ENCODE assay signal across 11 cellular contexts in the genomic region with DNA sequence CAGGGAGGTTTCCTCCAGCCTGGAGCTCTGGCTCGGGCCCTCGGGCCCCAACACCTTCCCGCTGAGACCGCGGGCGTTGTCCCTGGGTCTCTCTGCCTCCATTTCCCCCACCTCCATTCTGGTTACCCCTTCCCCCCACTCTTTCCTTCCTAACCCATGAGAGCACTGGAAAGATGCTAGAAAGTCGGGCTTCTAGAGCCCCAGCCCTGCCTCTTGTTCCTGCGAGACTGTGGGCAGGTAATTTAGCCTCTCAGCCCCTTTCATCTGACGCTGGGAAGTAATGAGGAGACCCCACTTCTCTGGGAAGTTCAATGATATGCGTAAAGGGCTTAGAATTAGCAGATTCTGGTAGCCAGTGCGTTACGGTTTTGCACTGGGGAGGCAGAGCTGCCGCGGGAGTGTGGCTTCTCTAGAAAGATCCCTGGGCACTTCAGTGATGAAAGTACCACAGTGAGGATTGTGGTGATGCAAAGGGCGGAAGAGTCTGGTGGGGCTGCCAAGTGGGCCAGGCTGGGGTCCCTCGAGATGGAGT. TPM values are rescaled to one million over a fixed set of nuclear protein-coding genes. Genes with fewer than 3 reads are reported as not detected.
A peak's percentile ranks its signal among the peaks of the same experiment; 100 is the strongest.
DNase-seq lines count a peak whose midpoint lies in the region; ATAC-seq and TF ChIP-seq lines count a peak whose summit lies in the region.
"Had no signal": no experiment of that assay in that cellular context is flagged by ENCODE, and none has a peak within 500 bp of the region (broad histone marks: within the 10 kb centered on the region; RNA-seq: fewer than 3 reads in every experiment).

No MANE protein-coding gene starts in this region.

- H3K9me3 ChIP-seq in iPS-15b (ENCODE audit: control insufficient read depth, insufficient read depth, low read length) (no peaks in the 10 kb centered on the region), gastrocnemius medialis (no peaks in the 10 kb centered on the region), uterus (no peaks in the 10 kb centered on the region)
- H3K9me3 ChIP-seq: thyroid gland had no signal

- TF ChIP-seq POLR2A in gastrocnemius medialis (IDR thresholded peaks at IDR 0.05) (no peak), uterus (IDR thresholded peaks at IDR 0.05) (no peak)

- H3K4me3 ChIP-seq in H7 (ENCODE audit: insufficient read depth, low read depth, low read length) (peak overlapping the region; percentile 71), iPS-15b (ENCODE audit: low read depth, low read length) (peak overlapping the region; percentile 58), gastrocnemius medialis (peak overlapping the region in 3 of 4 donors; percentile 48 to 69 (median 53)), uterus (peak overlapping the region in 1 of 2 donors; percentile 43)

- H3K36me3 Mint-ChIP-seq in activated B cell treated with CpG ODN at 0.5 μM for 24 hours (ENCODE audit: low read depth): no peaks in the 10 kb centered on the region

- H3K27ac Mint-ChIP-seq in activated B cell treated with CpG ODN at 0.5 μM for 24 hours: no peak overlapping the region

- H3K4me1 ChIP-seq in iPS-15b (ENCODE audit: control insufficient read depth, insufficient read depth, low read length): peaks cover 2% of the 10 kb centered on the region
- H3K4me1 ChIP-seq in gastrocnemius medialis: peaks cover 0 to 10% of the 10 kb centered on the region in 2 donors
- H3K4me1 ChIP-seq in uterus: peaks cover 0 to 3% of the 10 kb centered on the region in 2 donors

- H3K4me3 Mint-ChIP-seq in activated B cell treated with CpG ODN at 0.5 μM for 24 hours: peak overlapping the region; percentile 41

- CTCF ChIA-PET in activated B cell treated with CpG ODN at 0.5 μM for 24 hours (lab: Charles Lee): interaction anchor here (0.6 kb wide), 1 partner anchor 15 kb away, joined by 3 read pairs; no protein-coding TSS in a partner anchor

- no peaks in the 10 kb centered on the region for H3K9me3 Mint-ChIP-seq in activated B cell treated with CpG ODN at 0.5 μM for 24 hours

- no peaks in the 10 kb centered on the region for H3K36me3 ChIP-seq in H7 (replicated peaks; ENCODE audit: control insufficient read depth, insufficient read depth, low read length)
- H3K36me3 ChIP-seq in iPS-15b (ENCODE audit: control insufficient read depth, insufficient read depth, low read length): no peaks in the 10 kb centered on the region
- no peaks in the 10 kb centered on the region for H3K36me3 ChIP-seq in gastrocnemius medialis
- no peaks in the 10 kb centered on the region for H3K36me3 ChIP-seq in uterus
- H3K36me3 ChIP-seq: thyroid gland had no signal

- no peak for TF ChIP-seq CTCF in activated B cell treated with CpG ODN at 0.5 μM for 24 hours (IDR thresholded peaks at IDR 0.05)
- no peak for TF ChIP-seq CTCF in gastrocnemius medialis (IDR thresholded peaks at IDR 0.05 in 4 of 5, conservative IDR thresholded peaks at IDR 0.05 in 1 of 5)
- TF ChIP-seq CTCF in uterus (IDR thresholded peaks at IDR 0.05): no peak

- no peak overlapping the region for H3K27ac ChIP-seq in gastrocnemius medialis
- no peak overlapping the region for H3K27ac ChIP-seq in uterus
- H3K27ac ChIP-seq: thyroid gland had no signal

- H3K4me1 Mint-ChIP-seq in activated B cell treated with CpG ODN at 0.5 μM for 24 hours: peaks cover 8% of the 10 kb centered on the region

- DNase-seq in H7 (no peak), activated B cell treated with CpG ODN at 0.5 μM for 24 hours (no peak), gastrocnemius medialis (no peak), uterus (no peak), AG08396 (ENCODE audit: low spot score) (no peak), mesenteric fat pad (ENCODE audit: low spot score) (no peak)
- DNase-seq: PC-3 had no signal

- ATAC-seq in activated B cell treated with CpG ODN at 0.5 μM for 24 hours (ENCODE audit: low read depth) (no peak), gastrocnemius medialis (no peak), GM19023 (IDR thresholded peaks at IDR 0.05; ENCODE audit: unreplicated experiment) (no peak)
- ATAC-seq: PC-3 had no signal

- in situ Hi-C loops in gastrocnemius medialis (cut with MboI; ENCODE audit: low sequenced_read_pairs in 4 of 4): loop anchor here in 1 of 4 donors (25.0 kb wide), 1 partner anchor 592 kb away; no protein-coding TSS in a partner anchor

- H3K9ac ChIP-seq in iPS-15b (ENCODE audit: low read depth, low read length): no peak overlapping the region

- intact Hi-C loops in activated B cell treated with CpG ODN at 0.5 μM for 24 hours (cut with micrococcal nuclease) (no loop called here), gastrocnemius medialis (cut with DNase I; ENCODE audit: low total_unique reads) (no loop called here), uterus (cut with DNase I; ENCODE audit: low total_unique reads) (no loop called here)

- H3K27me3 Mint-ChIP-seq in activated B cell treated with CpG ODN at 0.5 μM for 24 hours: peaks cover 45% of the 10 kb centered on the region

- POLR2A ChIA-PET in activated B cell treated with CpG ODN at 0.5 μM for 24 hours (lab: Charles Lee): no interaction called here

- peaks cover 40% of the 10 kb centered on the region for H3K27me3 ChIP-seq in H7 (ENCODE audit: control insufficient read depth, insufficient read depth, low read length)
- peaks cover 32% of the 10 kb centered on the region for H3K27me3 ChIP-seq in iPS-15b (ENCODE audit: control insufficient read depth, insufficient read depth, low read length)
- H3K27me3 ChIP-seq in gastrocnemius medialis: peaks cover 0 to 9% (median 0%) of the 10 kb centered on the region in 3 donors
- no peaks in the 10 kb centered on the region for H3K27me3 ChIP-seq in uterus
- H3K27me3 ChIP-seq: thyroid gland had no signal

RNA-seq across cellular contexts. Expression of gene ECEL1, which starts 16.2 kb away (rescaled TPM):
- 12.5 and 17.2 TPM in 2 replicates for total RNA-seq in H7 (2014; rRNA removed; shearing (Covaris generic))
- total RNA-seq in activated B cell treated with CpG ODN at 0.5 μM for 24 hours (not detected in 2 replicates), gastrocnemius medialis (1 to 10 TPM in 1 of 4 donors, under 1 TPM in 2, not detected in 1; 0.51 to 1.5 (median 0.55) TPM), uterus (10 to 100 TPM in 1 of 4 donors, 1 to 10 TPM in 1, not detected in 2; 1.9 to 10.8 TPM), mesenteric fat pad (0.35 TPM)
- total RNA-seq: HT1080, PC-3 had no signal

RNA-seq across cellular contexts. Expression of gene PRSS56, which starts 16.3 kb away (rescaled TPM):
- not detected in 2 replicates for total RNA-seq in H7 (2014; rRNA removed; shearing (Covaris generic))
- total RNA-seq in activated B cell treated with CpG ODN at 0.5 μM for 24 hours: not detected in 2 replicates
- 1 to 10 TPM; 1.0 to 3.2 (median 2.2) TPM for total RNA-seq in gastrocnemius medialis
- total RNA-seq in uterus: not detected
- not detected for total RNA-seq in mesenteric fat pad
- total RNA-seq: HT1080, PC-3, thyroid gland had no signal

RNA-seq across cellular contexts. Expression of gene CHRND, which starts 22.1 kb away (rescaled TPM):
- total RNA-seq in H7 (2014; rRNA removed; shearing (Covaris generic)): not detected in 2 replicates
- not detected in 2 replicates for total RNA-seq in activated B cell treated with CpG ODN at 0.5 μM for 24 hours
- 100 to 1,000 TPM in 1 of 4 donors, 10 to 100 TPM in 3; 49.1 to 119 (median 81.1) TPM for total RNA-seq in gastrocnemius medialis
- total RNA-seq in uterus: not detected
- not detected for total RNA-seq in mesenteric fat pad
- total RNA-seq: HT1080, PC-3, thyroid gland had no signal

RNA-seq across cellular contexts. Expression of gene CHRNG, which starts 35.6 kb away (rescaled TPM):
- total RNA-seq in H7 (2014; rRNA removed; shearing (Covaris generic)): not detected in 2 replicates
- not detected in 2 replicates for total RNA-seq in activated B cell treated with CpG ODN at 0.5 μM for 24 hours
- total RNA-seq in gastrocnemius medialis: 10 to 100 TPM in 3 of 4 donors, 1 to 10 TPM in 1; 3.5 to 57.5 (median 24.6) TPM
- not detected for total RNA-seq in uterus
- total RNA-seq in mesenteric fat pad: not detected
- total RNA-seq: HT1080, PC-3, thyroid gland had no signal

RNA-seq across cellular contexts. Expression of gene TIGD1, which starts 46.5 kb away (rescaled TPM):
- 5.0 and 8.0 TPM in 2 replicates for total RNA-seq in H7 (2014; rRNA removed; shearing (Covaris generic))
- total RNA-seq in activated B cell treated with CpG ODN at 0.5 μM for 24 hours (8.1 and 8.8 TPM in 2 replicates), gastrocnemius medialis (1 to 10 TPM; 1.4 to 3.0 (median 2.1) TPM), uterus (1 to 10 TPM; 4.6 to 8.5 (median 5.0) TPM), mesenteric fat pad (2.2 TPM)

Comparison
In these comparisons a context has a peak if more than half of its experiments do, and no peak if none do; other contexts are left out.
1. RNA of gene CHRND, which starts 22.1 kb away (total RNA-seq): 49.1 to 119 TPM in gastrocnemius medialis; not detected in H7, not detected in activated B cell treated with CpG ODN at 0.5 μM for 24 hours, not detected in uterus and not detected in mesenteric fat pad (single experiment); every median in the first group is over 10 times any median in the second.